ENCODE assay signal across 8 cellular contexts in the genomic region with DNA sequence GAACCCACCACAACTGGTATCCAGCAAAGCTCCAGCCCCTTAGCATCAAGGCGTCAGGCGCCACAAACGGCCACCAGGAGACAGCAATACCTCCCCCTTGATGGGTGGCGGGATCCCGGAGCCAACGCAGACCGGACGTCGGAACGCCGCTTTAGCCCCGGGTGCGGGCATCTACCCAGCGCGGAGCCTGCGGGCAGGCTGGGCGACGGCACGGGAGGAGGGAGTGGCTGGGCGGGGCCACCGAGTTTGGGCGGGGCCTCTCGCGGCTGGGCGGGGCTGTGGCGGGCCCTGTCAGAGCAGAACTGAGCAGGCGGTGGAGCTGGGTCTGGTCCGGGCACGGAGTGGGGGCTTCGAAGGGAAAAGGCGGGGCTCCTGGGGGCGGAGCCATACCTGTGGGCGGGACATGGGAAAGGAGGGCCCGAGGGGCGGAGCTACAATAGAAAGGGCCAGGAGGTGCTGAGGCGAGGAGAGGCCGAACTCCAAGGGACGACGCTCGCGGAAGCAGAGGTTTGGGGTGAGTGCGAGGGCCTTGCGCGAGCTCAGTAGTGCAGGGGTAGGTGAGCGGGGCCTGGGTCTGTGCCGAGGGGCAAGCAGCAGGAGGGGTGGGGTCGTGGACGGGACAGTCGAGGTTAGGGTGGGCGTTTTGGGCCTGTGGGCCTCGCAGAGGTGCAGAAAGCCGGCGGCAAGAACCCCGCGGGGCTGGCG. TPM values are rescaled to one million over a fixed set of nuclear protein-coding genes. Genes with fewer than 3 reads are reported as not detected.
DNase-seq lines count a peak whose midpoint lies in the region; ATAC-seq and TF ChIP-seq lines count a peak whose summit lies in the region.

No MANE protein-coding gene starts in this region.

- ATAC-seq in GM21515 (IDR thresholded peaks at IDR 0.05; ENCODE audit: unreplicated experiment): peak; percentile 55
- peak; percentile 71 for ATAC-seq in activated T-helper 17 cell treated with anti-CD3 and anti-CD28 coated beads, Interleukin-2, amount 50 U/mL, for 72 hours (replicated peaks)
- ATAC-seq in naive thymus-derived CD4-positive, alpha-beta T cell: peak; percentile 82

- H3K27me3 ChIP-seq in Peyer's patch: no peaks in the 10 kb centered on the region
- H3K27me3 ChIP-seq in naive thymus-derived CD4-positive, alpha-beta T cell (ENCODE audit: control insufficient read depth in 2 of 2, insufficient read depth in 2 of 2, low read length in 2 of 2): no peaks in the 10 kb centered on the region

- intact Hi-C loops in naive thymus-derived CD4-positive, alpha-beta T cell (cut with micrococcal nuclease): loop anchor here (1.0 to 10.0 kb wide), 10 partner anchors 21 to 1230 kb away; partner anchors contain the start of genes LRSAM1 (in 2 of the 2), RPL12 (in 2 of the 2), ZNF79 (in 2 of the 2) and ODF2 (in 1 of the 2)

- CTCF ChIA-PET in naive thymus-derived CD4-positive, alpha-beta T cell (lab: Charles Lee): interaction anchor here (0.6 to 1.9 kb wide), 3 partner anchors 9 to 698 kb away, joined by 3 to 8 read pairs (median 3); no protein-coding TSS in a partner anchor

- no peaks in the 10 kb centered on the region for H3K36me3 ChIP-seq in Peyer's patch
- no peaks in the 10 kb centered on the region for H3K36me3 ChIP-seq in naive thymus-derived CD4-positive, alpha-beta T cell (ENCODE audit: control insufficient read depth in 2 of 3, insufficient read depth in 3 of 3, low read length in 3 of 3)

- H3K9me3 Mint-ChIP-seq in IgD-negative memory B cell: no peaks in the 10 kb centered on the region
- H3K9me3 Mint-ChIP-seq in activated T-helper 17 cell treated with anti-CD3 and anti-CD28 coated beads, Interleukin-2, amount 50 U/mL, for 72 hours: no peaks in the 10 kb centered on the region
- H3K9me3 Mint-ChIP-seq in naive thymus-derived CD4-positive, alpha-beta T cell: peaks cover 0 to 5% (median 0%) of the 10 kb centered on the region in 11 donors

- TF ChIP-seq POLR2A in Peyer's patch (IDR thresholded peaks at IDR 0.05): peak in 1 of 2 donors; percentile 50

- DNase-seq in D341Med (ENCODE audit: low spot score): peak; percentile 95
- peak; percentile 90 to 96 (median 94) for DNase-seq in Peyer's patch
- DNase-seq in fibroblast of mammary gland (ENCODE audit: low read depth): peak; percentile 57
- DNase-seq in naive thymus-derived CD4-positive, alpha-beta T cell: peak; percentile 81 to 90 (median 85)
- DNase-seq in stimulated activated CD8-positive, alpha-beta memory T cell treated with anti-CD3 and anti-CD28 coated beads, Interleukin-7, amount 100 ng/mL, for 48 hours (ENCODE audit: extremely low read depth in 1 of 2, low read depth in 1 of 2): peak; percentile 64 to 81

- H3K4me3 ChIP-seq in Peyer's patch: peak overlapping the region; percentile 64 to 90 (median 88)
- H3K4me3 ChIP-seq in fibroblast of mammary gland (ENCODE audit: control insufficient read depth, low read depth, low read length): peak overlapping the region; percentile 53
- H3K4me3 ChIP-seq in naive thymus-derived CD4-positive, alpha-beta T cell (ENCODE audit: low read length): peak overlapping the region; percentile 51

- H3K27ac ChIP-seq in Peyer's patch: peak overlapping the region; percentile 77 to 85 (median 78)
- H3K27ac ChIP-seq in naive thymus-derived CD4-positive, alpha-beta T cell (ENCODE audit: low read depth, low read length): no peak overlapping the region

- no peaks in the 10 kb centered on the region for H3K27me3 Mint-ChIP-seq in IgD-negative memory B cell
- peaks cover 6% of the 10 kb centered on the region for H3K27me3 Mint-ChIP-seq in activated T-helper 17 cell treated with anti-CD3 and anti-CD28 coated beads, Interleukin-2, amount 50 U/mL, for 72 hours
- H3K27me3 Mint-ChIP-seq in naive thymus-derived CD4-positive, alpha-beta T cell: peaks cover 0 to 58% (median 12%) of the 10 kb centered on the region in 5 donors

- H3K9me3 ChIP-seq in Peyer's patch: no peaks in the 10 kb centered on the region
- H3K9me3 ChIP-seq in naive thymus-derived CD4-positive, alpha-beta T cell (ENCODE audit: control insufficient read depth in 2 of 3, low read length in 3 of 3): no peaks in the 10 kb centered on the region

- no peaks in the 10 kb centered on the region for H3K36me3 Mint-ChIP-seq in IgD-negative memory B cell
- H3K36me3 Mint-ChIP-seq in activated T-helper 17 cell treated with anti-CD3 and anti-CD28 coated beads, Interleukin-2, amount 50 U/mL, for 72 hours (ENCODE audit: low read depth): peaks cover 6% of the 10 kb centered on the region
- no peaks in the 10 kb centered on the region for H3K36me3 Mint-ChIP-seq in naive thymus-derived CD4-positive, alpha-beta T cell

- H3K27ac Mint-ChIP-seq in IgD-negative memory B cell: peak overlapping the region; percentile 60 to 92 (median 83)
- H3K27ac Mint-ChIP-seq in activated T-helper 17 cell treated with anti-CD3 and anti-CD28 coated beads, Interleukin-2, amount 50 U/mL, for 72 hours: peak overlapping the region; percentile 85
- H3K27ac Mint-ChIP-seq in naive thymus-derived CD4-positive, alpha-beta T cell: peak overlapping the region; percentile 8 to 94 (median 82)

- POLR2A ChIA-PET in naive thymus-derived CD4-positive, alpha-beta T cell (lab: Charles Lee): interaction anchor here (1.0 to 1.6 kb wide), 3 partner anchors 10 to 227 kb away, joined by 4 to 12 read pairs (median 4); partner anchors contain the start of genes LRSAM1, RPL12 and ZNF79

- H3K4me1 Mint-ChIP-seq in IgD-negative memory B cell: peaks cover 27 to 35% (median 34%) of the 10 kb centered on the region in 3 donors
- peaks cover 10% of the 10 kb centered on the region for H3K4me1 Mint-ChIP-seq in activated T-helper 17 cell treated with anti-CD3 and anti-CD28 coated beads, Interleukin-2, amount 50 U/mL, for 72 hours
- peaks cover 24 to 49% (median 41%) of the 10 kb centered on the region in 7 donors for H3K4me1 Mint-ChIP-seq in naive thymus-derived CD4-positive, alpha-beta T cell

- peak overlapping the region; percentile 69 to 97 (median 86) for H3K4me3 Mint-ChIP-seq in IgD-negative memory B cell
- H3K4me3 Mint-ChIP-seq in activated T-helper 17 cell treated with anti-CD3 and anti-CD28 coated beads, Interleukin-2, amount 50 U/mL, for 72 hours: peak overlapping the region; percentile 77
- H3K4me3 Mint-ChIP-seq in naive thymus-derived CD4-positive, alpha-beta T cell: peak overlapping the region; percentile 74 to 93 (median 85)

- peaks cover 0 to 16% (median 8%) of the 10 kb centered on the region in 4 donors for H3K4me1 ChIP-seq in Peyer's patch
- H3K4me1 ChIP-seq in naive thymus-derived CD4-positive, alpha-beta T cell (ENCODE audit: control insufficient read depth in 2 of 2, insufficient read depth in 2 of 2, low read length in 2 of 2): peaks cover 10 to 31% of the 10 kb centered on the region in 2 donors

- TF ChIP-seq CTCF in Peyer's patch (IDR thresholded peaks at IDR 0.05) (peak in 2 of 6 experiments; percentile 5 to 17), fibroblast of mammary gland (conservative IDR thresholded peaks at IDR 0.05; ENCODE audit: control insufficient read depth, insufficient read depth, low read depth, low read length) (no peak)

RNA-seq across cellular contexts. Expression of gene GARNL3, which starts 40.2 kb away (rescaled TPM):
- polyA plus RNA-seq in IgD-negative memory B cell: 1.3 TPM
- total RNA-seq in Peyer's patch: 10 to 100 TPM; 12.3 to 78.4 (median 23.7) TPM
- total RNA-seq in activated T-helper 17 cell treated with anti-CD3 and anti-CD28 coated beads, Interleukin-2, amount 50 U/mL, for 72 hours: 1 to 10 TPM; 2.8 to 5.1 TPM
- 1 to 10 TPM in 4 of 5 experiments, under 1 TPM in 1; 0.85 to 4.1 (median 2.8) TPM for total RNA-seq in naive thymus-derived CD4-positive, alpha-beta T cell
- 1 to 10 TPM in 1 of 2 donors, not detected in 1; 2.1 TPM for polyA plus RNA-seq in naive thymus-derived CD4-positive, alpha-beta T cell
